ENCODE assay signal across 1 cellular context in genomic region chr6:11700118-11700718, GRCh38.
TF ChIP-seq lines count a peak whose summit lies in the region.

No MANE protein-coding gene starts in this region.

TF ChIP-seq in H1, 55 proteins besides CTCF, POLR2A, EP300 and RAD21 (continued from another document):
- TF ChIP-seq BACH1 (IDR thresholded peaks at IDR 0.05; ENCODE audit: low read length) (no peak), RFX5 (IDR thresholded peaks at IDR 0.05; ENCODE audit: borderline replicate concordance, low read depth, low read length) (no peak), PHF8 (conservative IDR thresholded peaks at IDR 0.05; ENCODE audit: low read depth, low read length) (no peak), POU5F1 (IDR thresholded peaks at IDR 0.05; ENCODE audit: low read depth, low read length) (no peak), TAF7 (optimal IDR thresholded peaks at IDR 0.05; ENCODE audit: borderline replicate concordance, low read depth, low read length) (no peak)
